32 cellular contexts compared by ENCODE assay signal in genomic region chr21:18430341-18430740, GRCh38. TPM values are rescaled to one million over a fixed set of nuclear protein-coding genes. Genes with fewer than 3 reads are reported as not detected.
"Had no signal": no experiment of that assay in that cellular context is flagged by ENCODE, and none has a peak within 500 bp of the region (broad histone marks: within the 10 kb centered on the region; RNA-seq: fewer than 3 reads in every experiment).

No MANE protein-coding gene starts in this region.

- DNase-seq: activated CD4-positive, alpha-beta T cell treated with anti-CD3 and anti-CD28 coated beads for 1 hour; activated CD4-positive, alpha-beta T cell treated with anti-CD3 and anti-CD28 coated beads for 48 hours; activated CD4-positive, CD25-positive, alpha-beta regulatory T cell; activated CD8-positive, alpha-beta T cell treated with anti-CD3 and anti-CD28 coated beads for 36 hours; activated effector memory CD4-positive, alpha-beta T cell treated with anti-CD3 and anti-CD28 coated beads, Interleukin-2, amount 50 U/mL, for 16 hours; activated naive CD4-positive, alpha-beta T cell; activated naive CD4-positive, alpha-beta T cell treated with anti-CD3 and anti-CD28 coated beads, Interleukin-2, amount 50 U/mL, for 16 hours; activated naive CD8-positive, alpha-beta T cell treated with anti-CD3 and anti-CD28 coated beads for 36 hours; activated T-cell treated with anti-CD3 and anti-CD28 coated beads, Interleukin-2, amount 50 U/mL, for 1 hour; activated T-cell treated with anti-CD3 and anti-CD28 coated beads, Interleukin-2, amount 50 U/mL, for 72 hours; amygdala; MG63; NCI-H1048; NCI-H1105 treated with DMSO at 0.1 percent for 48 hours; NCI-H1436; NCI-H1694 treated with DMSO at 0.1 percent for 48 hours; NCI-H2029; NCI-H345; NCI-H526; NCI-H748 treated with DMSO at 0.1 percent for 48 hours; NK-92 treated with Interleukin-12 subunit alpha and Interleukin-12 subunit beta, amount 100 ng/mL, for 24 hours; PC-9; SJCRH30; T-helper 1 cell; T-helper 2 cell; T-helper 9 cell; WERI-Rb-1 had no signal

- H3K27ac Mint-ChIP-seq: activated CD8-positive, alpha-beta T cell treated with anti-CD3 and anti-CD28 coated beads for 36 hours; activated naive CD8-positive, alpha-beta T cell treated with anti-CD3 and anti-CD28 coated beads for 36 hours; activated T-cell treated with anti-CD3 and anti-CD28 coated beads, Interleukin-2, amount 50 U/mL, for 72 hours; activated T-helper 17 cell treated with anti-CD3 and anti-CD28 coated beads, Interleukin-2, amount 50 U/mL, for 72 hours had no signal

- H3K4me1 Mint-ChIP-seq: activated naive CD8-positive, alpha-beta T cell treated with anti-CD3 and anti-CD28 coated beads for 36 hours; activated T-helper 17 cell treated with anti-CD3 and anti-CD28 coated beads, Interleukin-2, amount 50 U/mL, for 72 hours had no signal

- H3K36me3 Mint-ChIP-seq: activated naive CD8-positive, alpha-beta T cell treated with anti-CD3 and anti-CD28 coated beads for 36 hours had no signal

- H3K27me3 Mint-ChIP-seq: activated CD8-positive, alpha-beta T cell treated with anti-CD3 and anti-CD28 coated beads for 36 hours; activated naive CD8-positive, alpha-beta T cell treated with anti-CD3 and anti-CD28 coated beads for 36 hours; activated T-helper 17 cell treated with anti-CD3 and anti-CD28 coated beads, Interleukin-2, amount 50 U/mL, for 72 hours had no signal

- H3K9me3 Mint-ChIP-seq: activated naive CD8-positive, alpha-beta T cell treated with anti-CD3 and anti-CD28 coated beads for 36 hours; activated T-cell treated with anti-CD3 and anti-CD28 coated beads, Interleukin-2, amount 50 U/mL, for 72 hours; activated T-helper 17 cell treated with anti-CD3 and anti-CD28 coated beads, Interleukin-2, amount 50 U/mL, for 72 hours had no signal

- H3K4me3 Mint-ChIP-seq: activated CD8-positive, alpha-beta T cell treated with anti-CD3 and anti-CD28 coated beads for 36 hours; activated naive CD8-positive, alpha-beta T cell treated with anti-CD3 and anti-CD28 coated beads for 36 hours; activated T-cell treated with anti-CD3 and anti-CD28 coated beads, Interleukin-2, amount 50 U/mL, for 72 hours; activated T-helper 17 cell treated with anti-CD3 and anti-CD28 coated beads, Interleukin-2, amount 50 U/mL, for 72 hours had no signal

RNA-seq across cellular contexts. Expression of gene TMPRSS15, which starts 26.8 kb away (rescaled TPM):
- total RNA-seq: activated CD8-positive, alpha-beta memory T cell treated with anti-CD3 and anti-CD28 coated beads for 36 hours; activated CD8-positive, alpha-beta T cell treated with anti-CD3 and anti-CD28 coated beads for 36 hours; activated naive CD8-positive, alpha-beta T cell treated with anti-CD3 and anti-CD28 coated beads for 36 hours; activated T-cell treated with anti-CD3 and anti-CD28 coated beads, Interleukin-2, amount 50 U/mL, for 72 hours; activated T-helper 17 cell treated with anti-CD3 and anti-CD28 coated beads, Interleukin-2, amount 50 U/mL, for 72 hours; ascending aorta; cardiac septum; PC-9; Right ventricle myocardium inferior; SJCRH30 had no signal
